ENCODE assay signal across 18 cellular contexts in the genomic region with DNA sequence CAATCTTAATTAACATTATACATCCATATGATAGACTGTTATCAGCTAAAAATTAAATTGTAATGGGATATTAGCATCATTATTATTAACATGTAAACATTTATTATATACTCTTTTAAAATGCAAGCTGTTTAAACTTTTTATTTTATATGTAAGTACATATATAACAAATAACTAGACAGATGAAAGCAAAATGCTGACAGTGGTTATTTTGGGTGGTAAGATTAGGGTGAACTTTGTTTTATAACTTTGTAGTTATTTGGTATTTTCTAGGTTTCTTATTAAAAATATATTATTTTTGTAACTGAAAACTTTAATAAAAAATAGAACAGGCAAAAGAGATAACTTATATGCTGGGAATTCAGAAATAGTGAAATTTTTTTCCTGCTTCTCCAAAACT.
DNase-seq lines count a peak whose midpoint lies in the region; ATAC-seq, FAIRE-seq and TF ChIP-seq lines count a peak whose summit lies in the region.
"Had no signal": no experiment of that assay in that cellular context is flagged by ENCODE, and none has a peak within 500 bp of the region (broad histone marks: within the 10 kb centered on the region; RNA-seq: fewer than 3 reads in every experiment).

No MANE protein-coding gene starts in this region.

- H4K20me1 ChIP-seq in IMR-90 (ENCODE audit: insufficient read depth, low read length) (no peaks in the 10 kb centered on the region), K562 (replicated peaks; ENCODE audit: control insufficient read depth, insufficient read depth, low read length) (no peaks in the 10 kb centered on the region)
- H4K20me1 ChIP-seq: BLaER1 had no signal

- TF ChIP-seq EP300 in K562 (IDR thresholded peaks at IDR 0.05; ENCODE audit: low read length) = no peak

- no peak overlapping the region for H3K18ac ChIP-seq in IMR-90 (ENCODE audit: low read depth, low read length)

- H3K9me3 ChIP-seq in IMR-90 (ENCODE audit: control insufficient read depth, insufficient read depth, low read length) (peaks cover 14% of the 10 kb centered on the region; the same call in 1 of the 2 replicates), K562 (replicated peaks; ENCODE audit: control insufficient read depth, insufficient read depth, low read depth, low read length) (no peaks in the 10 kb centered on the region), gastrocnemius medialis (no peaks in the 10 kb centered on the region)

- H3K4me3 ChIP-seq in IMR-90 (ENCODE audit: insufficient read depth, low read depth, low read length) (no peak overlapping the region), K562 (no peak overlapping the region), gastrocnemius medialis (no peak overlapping the region)
- H3K4me3 ChIP-seq: BLaER1 had no signal

- no peak overlapping the region for H2BK20ac ChIP-seq in IMR-90 (ENCODE audit: low read depth, low read length)

- no peak overlapping the region for H4K5ac ChIP-seq in IMR-90 (ENCODE audit: low read depth, low read length)

- H3K23ac ChIP-seq in IMR-90 (ENCODE audit: low read depth, low read length) = no peak overlapping the region

- H3K9me1 ChIP-seq in IMR-90 (ENCODE audit: insufficient read depth, low read length) (no peaks in the 10 kb centered on the region), K562 (ENCODE audit: control insufficient read depth, insufficient read depth, low read length) (no peaks in the 10 kb centered on the region)

- no peak overlapping the region for H3K4me2 ChIP-seq in IMR-90 (ENCODE audit: low read depth, low read length)
- H3K4me2 ChIP-seq in K562 (ENCODE audit: insufficient read depth, low read length) = no peak overlapping the region
- H3K4me2 ChIP-seq: BLaER1 had no signal

- H3K27me3 ChIP-seq in IMR-90 (ENCODE audit: control insufficient read depth, insufficient read depth, low read length) (no peaks in the 10 kb centered on the region), K562 (ENCODE audit: control insufficient read depth in 2 of 2, insufficient read depth in 2 of 2, low read length in 2 of 2) (no peaks in the 10 kb centered on the region), gastrocnemius medialis (no peaks in the 10 kb centered on the region)
- H3K27me3 ChIP-seq: BLaER1 had no signal

- no peak overlapping the region for H2BK120ac ChIP-seq in IMR-90 (ENCODE audit: low read depth, low read length)

- no peak overlapping the region for H3K4ac ChIP-seq in IMR-90 (ENCODE audit: low read depth, low read length)

- no peak overlapping the region for H3K9ac ChIP-seq in IMR-90 (ENCODE audit: low read depth, low read length)
- no peak overlapping the region for H3K9ac ChIP-seq in K562 (ENCODE audit: insufficient read depth in 1 of 2, low read depth in 2 of 2, low read length in 2 of 2)
- H3K9ac ChIP-seq: BLaER1 had no signal

- ATAC-seq in IMR-90 (ENCODE audit: low read depth) = no peak
- no peak for ATAC-seq in K562
- ATAC-seq in Right ventricle myocardium inferior = no peak
- ATAC-seq in gastrocnemius medialis = no peak
- ATAC-seq: HCT116 had no signal

- H4K91ac ChIP-seq in IMR-90 (ENCODE audit: insufficient read depth, low read depth, low read length) = no peak overlapping the region

- H2AFZ ChIP-seq in IMR-90 (replicated peaks; ENCODE audit: low read length, poor library complexity) (no peak overlapping the region), K562 (ENCODE audit: low read depth, low read length) (no peak overlapping the region)

- H2AK9ac ChIP-seq in IMR-90 (replicated peaks; ENCODE audit: low read depth, low read length, poor library complexity) = no peak overlapping the region

- TF ChIP-seq POLR2A in IMR-90 (IDR thresholded peaks at IDR 0.05; ENCODE audit: low read depth, low read length) (no peak), K562 (conservative IDR thresholded peaks at IDR 0.05) (no peak), gastrocnemius medialis (IDR thresholded peaks at IDR 0.05) (no peak)

- no peak overlapping the region for H4K8ac ChIP-seq in IMR-90 (ENCODE audit: low read depth in 2 of 2, low read length in 2 of 2)

- H2AK5ac ChIP-seq in IMR-90 (ENCODE audit: low read depth, low read length) = no peak overlapping the region

- H3K56ac ChIP-seq in IMR-90 (ENCODE audit: extremely low read depth, insufficient read depth, low read length) = no peak overlapping the region

- intact Hi-C loops in IMR-90 (cut with micrococcal nuclease) (no loop called here), K562 (cut with micrococcal nuclease) (no loop called here), Right ventricle myocardium inferior (cut with DNase I) (no loop called here), gastrocnemius medialis (cut with DNase I; ENCODE audit: low total_unique reads) (no loop called here)

- no peak for TF ChIP-seq RAD21 in IMR-90 (IDR thresholded peaks at IDR 0.05; ENCODE audit: low read length)
- TF ChIP-seq RAD21 in K562 (CRISPR knock-in tag; conservative IDR thresholded peaks at IDR 0.05 in 1 of 2, IDR thresholded peaks at IDR 0.05 in 1 of 2) = no peak

- BruUV-seq in IMR-90 (replicated peaks; lab: Mats Ljungman, UMichigan) (no TSS peak), K562 (replicated peaks; lab: Mats Ljungman, UMichigan) (no TSS peak)

- CTCF ChIA-PET in IMR-90 (lab: Yijun Ruan, JAX) = interaction anchor here (0.7 kb wide), 1 partner anchor 558 kb away, joined by 3 read pairs; no protein-coding TSS in a partner anchor
- CTCF ChIA-PET in K562 (lab: Yijun Ruan, JAX; ENCODE audit: low intra/inter-chr PET ratio) = no interaction called here

- H3K79me2 ChIP-seq in K562 (ENCODE audit: control insufficient read depth, insufficient read depth, low read length) = no peaks in the 10 kb centered on the region

- in situ Hi-C loops in IMR-90 (cut with MboI; ENCODE audit: low sequenced_read_pairs) (no loop called here), K562 (cut with MboI) (no loop called here), gastrocnemius medialis (cut with MboI; ENCODE audit: low sequenced_read_pairs in 4 of 4) (no loop called here)

- POLR2A ChIA-PET in IMR-90 (lab: Charles Lee; ENCODE audit: unreplicated experiment) (no interaction called here), K562 (lab: Yijun Ruan, JAX) (no interaction called here)

- TF ChIP-seq CTCF in IMR-90 (conservative IDR thresholded peaks at IDR 0.05; ENCODE audit: low read depth, low read length) (no peak), K562 (IDR thresholded peaks at IDR 0.05 in 2 of 3, conservative IDR thresholded peaks at IDR 0.05 in 1 of 3; ENCODE audit: insufficient read depth in 2 of 3, low read depth in 1 of 3, low read length in 3 of 3) (no peak), gastrocnemius medialis (IDR thresholded peaks at IDR 0.05 in 4 of 5, conservative IDR thresholded peaks at IDR 0.05 in 1 of 5) (no peak)

- no peak overlapping the region for H2BK5ac ChIP-seq in IMR-90 (ENCODE audit: low read depth, low read length, poor library complexity, severe bottlenecking)

- no peaks in the 10 kb centered on the region for H3K36me3 ChIP-seq in IMR-90 (ENCODE audit: control insufficient read depth, insufficient read depth, low read length)
- no peaks in the 10 kb centered on the region for H3K36me3 ChIP-seq in K562 (ENCODE audit: control insufficient read depth, insufficient read depth, low read length)
- H3K36me3 ChIP-seq in gastrocnemius medialis = no peaks in the 10 kb centered on the region
- H3K36me3 ChIP-seq: BLaER1 had no signal

- DNase-seq in IMR-90 (no peak), K562 (ENCODE audit: extremely low read depth in 1 of 4, low spot score in 3 of 4) (no peak), frontal cortex (ENCODE audit: low spot score in 2 of 2) (no peak), Right ventricle myocardium inferior (ENCODE audit: missing footprints) (no peak), gastrocnemius medialis (no peak), NCI-H524 (lab: John Stamatoyannopoulos, UW) (no peak)
- DNase-seq: CD4-positive, alpha-beta memory T cell; DMS153; DMS79; GDM1; GOT3; H7; HFFc6 had no signal

- no peak overlapping the region for H2BK15ac ChIP-seq in IMR-90 (ENCODE audit: low read depth, low read length)

- dilution Hi-C loops in IMR-90 (cut with HindIII; ENCODE audit: low sequenced_read_pairs, unreplicated experiment) = no loop called here

- H3K4me1 ChIP-seq in IMR-90 (ENCODE audit: control insufficient read depth, insufficient read depth, low read length) = no peaks in the 10 kb centered on the region
- no peaks in the 10 kb centered on the region; a peak in 2 of 5 replicates for H3K4me1 ChIP-seq in K562 (replicated peaks in 1 of 2; ENCODE audit: control insufficient read depth in 2 of 2, insufficient read depth in 2 of 2, low read length in 2 of 2)
- H3K4me1 ChIP-seq in gastrocnemius medialis = no peaks in the 10 kb centered on the region
- H3K4me1 ChIP-seq: BLaER1 had no signal

- no peaks in the 10 kb centered on the region for H3K79me1 ChIP-seq in IMR-90 (ENCODE audit: low read depth in 1 of 2, low read length in 2 of 2)

- H3K14ac ChIP-seq in IMR-90 (replicated peaks; ENCODE audit: low read depth, low read length) = no peak overlapping the region

- FAIRE-seq in K562 (lab: Jason Lieb, UNC) (no peak), frontal cortex (lab: Jason Lieb, UNC) (peak; percentile 53)
- FAIRE-seq: GM12892, GM18507, HTR-8/SVneo had no signal

- H3K27ac ChIP-seq in IMR-90 (ENCODE audit: insufficient read depth, low read length) = no peak overlapping the region
- no peak overlapping the region for H3K27ac ChIP-seq in K562 (ENCODE audit: extremely low read depth, low read depth, low read length)
- no peak overlapping the region for H3K27ac ChIP-seq in gastrocnemius medialis
- H3K27ac ChIP-seq: BLaER1 had no signal

TF ChIP-seq in IMR-90, 13 proteins besides CTCF, POLR2A, EP300 and RAD21 (continues in another document):
- TF ChIP-seq MAFK (IDR thresholded peaks at IDR 0.05; ENCODE audit: low read depth, low read length) = peak; percentile 82
- no peak for TF ChIP-seq NFE2L2 (IDR thresholded peaks at IDR 0.05; ENCODE audit: low read depth, low read length)

TF ChIP-seq in K562, 482 proteins besides CTCF, POLR2A, EP300 and RAD21:
- TF ChIP-seq ZNF316 (IDR thresholded peaks at IDR 0.05) (peak; percentile 79), C11orf30 (IDR thresholded peaks at IDR 0.05; ENCODE audit: low read depth) (peak; percentile 54; the same call in 1 of the 2 replicates), MAFK (IDR thresholded peaks at IDR 0.05; ENCODE audit: low read length) (peak; percentile 53), MAFF (IDR thresholded peaks at IDR 0.05; ENCODE audit: low read length) (peak; percentile 52; the same call in 1 of the 2 replicates), NR2C1 (IDR thresholded peaks at IDR 0.05) (no peak), NR2C1 (tag; IDR thresholded peaks at IDR 0.05) (no peak)
- TF ChIP-seq, protein P1, sequence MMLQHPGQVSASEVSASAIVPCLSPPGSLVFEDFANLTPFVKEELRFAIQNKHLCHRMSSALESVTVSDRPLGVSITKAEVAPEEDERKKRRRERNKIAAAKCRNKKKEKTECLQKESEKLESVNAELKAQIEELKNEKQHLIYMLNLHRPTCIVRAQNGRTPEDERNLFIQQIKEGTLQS (IDR thresholded peaks at IDR 0.05) = no peak
- TF ChIP-seq, protein P1 (CRISPR knock-in tag; conservative IDR thresholded peaks at IDR 0.05) = no peak
TF ChIP-seq in K562: peak in this region for 4.
